ENCODE assay signal across 1 cellular context in the genomic region with DNA sequence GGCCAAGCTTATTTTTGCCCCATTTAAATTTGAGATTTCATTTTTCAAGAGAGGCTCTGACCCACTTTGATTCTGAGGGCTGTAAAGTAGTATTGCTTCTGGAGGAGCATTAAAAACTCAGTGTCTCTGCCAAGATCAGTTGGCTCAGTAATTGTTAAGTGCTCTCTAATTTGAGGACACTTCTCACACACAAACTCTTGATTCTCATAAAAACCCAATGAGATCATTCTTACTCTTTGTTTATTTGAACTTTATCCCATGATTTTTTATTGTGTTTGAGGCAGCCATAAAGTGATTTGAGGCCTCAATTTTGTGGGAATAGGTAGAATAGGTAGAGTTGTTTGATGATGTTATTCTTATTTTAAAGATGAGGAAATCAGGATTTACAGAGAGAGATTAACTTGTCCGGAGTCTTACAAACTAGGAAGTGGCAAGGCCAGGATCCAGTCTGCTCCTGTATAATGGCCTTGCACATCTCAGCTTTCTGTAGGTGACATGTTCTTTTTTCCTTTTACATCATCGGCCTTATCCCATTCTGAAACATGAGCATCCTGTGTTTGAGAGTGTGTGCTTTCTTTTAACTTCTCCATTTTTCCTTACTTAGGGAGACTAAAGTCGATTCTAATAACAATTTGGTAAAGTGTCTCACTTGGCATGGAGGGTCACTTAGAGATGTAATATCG.
TF ChIP-seq lines count a peak whose summit lies in the region.

No MANE protein-coding gene starts in this region.

TF ChIP-seq in HEK293, 187 proteins besides CTCF, POLR2A, EP300 and RAD21 (continued from another document and continues in another):
- TF ChIP-seq OVOL3 (tag by site-specific recombination; IDR thresholded peaks at IDR 0.05) (peak; percentile 92; the same call in 1 of the 2 replicates), ZNF19 (tag by site-specific recombination; IDR thresholded peaks at IDR 0.05; ENCODE audit: low read depth) (no peak), ZNF621 (tag by site-specific recombination; IDR thresholded peaks at IDR 0.05) (no peak), KLF8 (tag by site-specific recombination; IDR thresholded peaks at IDR 0.05) (peak; percentile 85), ZNF560 (tag by site-specific recombination; IDR thresholded peaks at IDR 0.05; ENCODE audit: borderline replicate concordance) (no peak), ZBTB17 (tag by site-specific recombination; IDR thresholded peaks at IDR 0.05) (peak; percentile 93), ZNF324 (tag by site-specific recombination; IDR thresholded peaks at IDR 0.05) (peak; percentile 56; the same call in 1 of the 2 replicates), ZNF391 (tag by site-specific recombination; IDR thresholded peaks at IDR 0.05; ENCODE audit: borderline replicate concordance, low read depth) (peak; percentile 87; the same call in 1 of the 2 replicates), KLF7 (tag by site-specific recombination; IDR thresholded peaks at IDR 0.05; ENCODE audit: borderline replicate concordance) (no peak), ZBTB8A (tag by site-specific recombination; IDR thresholded peaks at IDR 0.05) (peak; percentile 22; the same call in 1 of the 2 replicates), ZNF155 (tag by site-specific recombination; IDR thresholded peaks at IDR 0.05) (no peak), TSHZ1 (tag by site-specific recombination; IDR thresholded peaks at IDR 0.05; ENCODE audit: borderline replicate concordance) (peak; percentile 92), ZNF341 (tag by site-specific recombination; IDR thresholded peaks at IDR 0.05; ENCODE audit: low read depth) (no peak), ZNF629 (tag by site-specific recombination; IDR thresholded peaks at IDR 0.05) (peak; percentile 92), YY2 (tag by site-specific recombination; IDR thresholded peaks at IDR 0.05) (no peak), ZNF175 (tag by site-specific recombination; IDR thresholded peaks at IDR 0.05) (no peak), ZNF274 (IDR thresholded peaks at IDR 0.05; ENCODE audit: low read length) (no peak), ZNF274 (tag by site-specific recombination; IDR thresholded peaks at IDR 0.05; ENCODE audit: borderline replicate concordance) (no peak), PRDM10 (tag by site-specific recombination; IDR thresholded peaks at IDR 0.05) (peak; percentile 70), GLIS2 (tag by site-specific recombination; IDR thresholded peaks at IDR 0.05) (no peak), SP2 (tag by site-specific recombination; IDR thresholded peaks at IDR 0.05) (no peak; the same call in 1 of the 2 replicates), ZNF169 (tag by site-specific recombination; IDR thresholded peaks at IDR 0.05) (no peak), ZNF792 (tag by site-specific recombination; IDR thresholded peaks at IDR 0.05) (no peak), OSR2 (tag by site-specific recombination; IDR thresholded peaks at IDR 0.05) (peak; percentile 99), KLF1 (tag by site-specific recombination; IDR thresholded peaks at IDR 0.05) (no peak), ZNF426 (tag by site-specific recombination; IDR thresholded peaks at IDR 0.05) (no peak), ZNF37A (tag by site-specific recombination; IDR thresholded peaks at IDR 0.05) (no peak), ZNF214 (tag by site-specific recombination; IDR thresholded peaks at IDR 0.05; ENCODE audit: borderline replicate concordance) (no peak), SCRT1 (tag by site-specific recombination; IDR thresholded peaks at IDR 0.05; ENCODE audit: borderline replicate concordance) (peak; percentile 57; the same call in 1 of the 2 replicates), SALL2 (tag by site-specific recombination; IDR thresholded peaks at IDR 0.05; ENCODE audit: borderline replicate concordance) (no peak), KLF16 (tag by site-specific recombination; IDR thresholded peaks at IDR 0.05) (no peak), ZNF416 (tag by site-specific recombination; IDR thresholded peaks at IDR 0.05) (no peak), ZNF596 (tag by site-specific recombination; IDR thresholded peaks at IDR 0.05) (peak; percentile 78), ZBTB26 (tag by site-specific recombination; optimal IDR thresholded peaks at IDR 0.05) (no peak), ZFP3 (tag by site-specific recombination; IDR thresholded peaks at IDR 0.05; ENCODE audit: low read depth) (no peak), KLF10 (tag by site-specific recombination; IDR thresholded peaks at IDR 0.05) (peak; percentile 68), WT1 (tag by site-specific recombination; IDR thresholded peaks at IDR 0.05) (peak; percentile 80), ZNF23 (tag by site-specific recombination; IDR thresholded peaks at IDR 0.05; ENCODE audit: borderline replicate concordance) (no peak), ZNF76 (tag by site-specific recombination; IDR thresholded peaks at IDR 0.05; ENCODE audit: borderline replicate concordance, low read depth) (no peak), RBAK (tag by site-specific recombination; IDR thresholded peaks at IDR 0.05) (no peak), ZNF624 (tag by site-specific recombination; IDR thresholded peaks at IDR 0.05) (no peak), ZBTB7A (tag by site-specific recombination; IDR thresholded peaks at IDR 0.05; ENCODE audit: low read depth) (no peak), ATF2 (tag by site-specific recombination; IDR thresholded peaks at IDR 0.05; ENCODE audit: low read depth) (peak; percentile 85)
- TF ChIP-seq, protein P1, sequence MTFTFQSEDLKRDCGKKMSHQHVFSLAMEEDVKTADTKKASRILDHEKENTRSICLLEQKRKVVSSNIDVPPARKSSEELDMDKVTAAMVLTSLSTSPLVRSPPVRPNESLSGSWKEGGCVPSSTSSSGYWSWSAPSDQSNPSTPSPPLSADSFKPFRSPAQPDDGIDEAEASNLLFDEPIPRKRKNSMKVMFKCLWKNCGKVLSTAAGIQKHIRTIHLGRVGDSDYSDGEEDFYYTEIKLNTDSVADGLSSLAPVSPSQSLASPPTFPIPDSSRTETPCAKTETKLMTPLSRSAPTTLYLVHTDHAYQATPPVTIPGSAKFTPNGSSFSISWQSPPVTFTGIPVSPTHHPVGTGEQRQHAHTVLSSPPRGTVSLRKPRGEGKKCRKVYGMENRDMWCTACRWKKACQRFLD (tag by site-specific recombination; IDR thresholded peaks at IDR 0.05) = no peak
- TF ChIP-seq, protein P2, sequence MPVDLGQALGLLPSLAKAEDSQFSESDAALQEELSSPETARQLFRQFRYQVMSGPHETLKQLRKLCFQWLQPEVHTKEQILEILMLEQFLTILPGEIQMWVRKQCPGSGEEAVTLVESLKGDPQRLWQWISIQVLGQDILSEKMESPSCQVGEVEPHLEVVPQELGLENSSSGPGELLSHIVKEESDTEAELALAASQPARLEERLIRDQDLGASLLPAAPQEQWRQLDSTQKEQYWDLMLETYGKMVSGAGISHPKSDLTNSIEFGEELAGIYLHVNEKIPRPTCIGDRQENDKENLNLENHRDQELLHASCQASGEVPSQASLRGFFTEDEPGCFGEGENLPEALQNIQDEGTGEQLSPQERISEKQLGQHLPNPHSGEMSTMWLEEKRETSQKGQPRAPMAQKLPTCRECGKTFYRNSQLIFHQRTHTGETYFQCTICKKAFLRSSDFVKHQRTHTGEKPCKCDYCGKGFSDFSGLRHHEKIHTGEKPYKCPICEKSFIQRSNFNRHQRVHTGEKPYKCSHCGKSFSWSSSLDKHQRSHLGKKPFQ (tag by site-specific recombination; IDR thresholded peaks at IDR 0.05) = peak; percentile 81
- TF ChIP-seq, protein P3, sequence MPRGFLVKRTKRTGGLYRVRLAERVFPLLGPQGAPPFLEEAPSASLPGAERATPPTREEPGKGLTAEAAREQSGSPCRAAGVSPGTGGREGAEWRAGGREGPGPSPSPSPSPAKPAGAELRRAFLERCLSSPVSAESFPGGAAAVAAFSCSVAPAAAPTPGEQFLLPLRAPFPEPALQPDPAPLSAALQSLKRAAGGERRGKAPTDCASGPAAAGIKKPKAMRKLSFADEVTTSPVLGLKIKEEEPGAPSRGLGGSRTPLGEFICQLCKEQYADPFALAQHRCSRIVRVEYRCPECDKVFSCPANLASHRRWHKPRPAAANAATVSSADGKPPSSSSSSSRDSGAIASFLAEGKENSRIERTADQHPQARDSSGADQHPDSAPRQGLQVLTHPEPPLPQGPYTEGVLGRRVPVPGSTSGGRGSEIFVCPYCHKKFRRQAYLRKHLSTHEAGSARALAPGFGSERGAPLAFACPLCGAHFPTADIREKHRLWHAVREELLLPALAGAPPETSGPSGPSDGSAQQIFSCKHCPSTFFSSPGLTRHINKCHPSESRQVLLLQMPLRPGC (tag by site-specific recombination; IDR thresholded peaks at IDR 0.05) = peak; percentile 84
- TF ChIP-seq, protein P4, sequence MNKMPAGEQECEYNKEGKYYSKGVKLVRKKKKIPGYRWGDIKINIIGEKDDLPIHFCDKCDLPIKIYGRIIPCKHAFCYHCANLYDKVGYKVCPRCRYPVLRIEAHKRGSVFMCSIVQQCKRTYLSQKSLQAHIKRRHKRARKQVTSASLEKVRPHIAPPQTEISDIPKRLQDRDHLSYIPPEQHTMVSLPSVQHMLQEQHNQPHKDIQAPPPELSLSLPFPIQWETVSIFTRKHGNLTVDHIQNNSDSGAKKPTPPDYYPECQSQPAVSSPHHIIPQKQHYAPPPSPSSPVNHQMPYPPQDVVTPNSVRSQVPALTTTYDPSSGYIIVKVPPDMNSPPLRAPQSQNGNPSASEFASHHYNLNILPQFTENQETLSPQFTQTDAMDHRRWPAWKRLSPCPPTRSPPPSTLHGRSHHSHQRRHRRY (tag by site-specific recombination; IDR thresholded peaks at IDR 0.05) = no peak
